In genomic region chr12:40012709-40013108, GRCh38 we compare ENCODE assay signal across 1 cellular context.
TF ChIP-seq lines count a peak whose summit lies in the region.

No MANE protein-coding gene starts in this region.

TF ChIP-seq in HepG2, 621 proteins besides CTCF, POLR2A, EP300 and RAD21 (continued from another document):
- TF ChIP-seq ZNF274 (CRISPR knock-in tag; IDR thresholded peaks at IDR 0.05): no peak
- TF ChIP-seq TCF7L2 (IDR thresholded peaks at IDR 0.05; ENCODE audit: low read depth, low read length): no peak
- no peak for TF ChIP-seq ZC3H13 (CRISPR knock-in tag; IDR thresholded peaks at IDR 0.05)
